In genomic region chr12:104219361-104219892, GRCh38 we compare ENCODE assay signal across 1 cellular context.
TF ChIP-seq lines count a peak whose summit lies in the region.

No MANE protein-coding gene starts in this region.

TF ChIP-seq in K562, 482 proteins besides CTCF, POLR2A, EP300 and RAD21 (continued from another document):
- TF ChIP-seq E4F1 (CRISPR knock-in tag; IDR thresholded peaks at IDR 0.05; ENCODE audit: borderline replicate concordance): no peak
- no peak for TF ChIP-seq PML (IDR thresholded peaks at IDR 0.05; ENCODE audit: low read length)
- TF ChIP-seq HNRNPH1 (optimal IDR thresholded peaks at IDR 0.05; ENCODE audit: low read depth, low read length): no peak
- TF ChIP-seq HES1 (IDR thresholded peaks at IDR 0.05; ENCODE audit: low read depth): peak; percentile 35; the same call in 1 of the 2 replicates
- peak; percentile 98 for TF ChIP-seq MAFG (tag; conservative IDR thresholded peaks at IDR 0.05)
- TF ChIP-seq SNAPC5 (CRISPR knock-in tag; IDR thresholded peaks at IDR 0.05): no peak
- no peak for TF ChIP-seq LCOR (CRISPR knock-in tag; IDR thresholded peaks at IDR 0.05)
- no peak for TF ChIP-seq MCM3 (IDR thresholded peaks at IDR 0.05)
- peak; percentile 22; the same call in 1 of the 2 replicates for TF ChIP-seq TEAD4 (IDR thresholded peaks at IDR 0.05; ENCODE audit: low read length)
- TF ChIP-seq TEAD4 (CRISPR knock-in tag; IDR thresholded peaks at IDR 0.05; ENCODE audit: borderline replicate concordance): no peak
